Comparison of ENCODE assay signal across 18 cellular contexts in genomic region chr2:118982039-118982438, GRCh38. TPM values are rescaled to one million over a fixed set of nuclear protein-coding genes. Genes with fewer than 3 reads are reported as not detected.
"Had no signal": no experiment of that assay in that cellular context is flagged by ENCODE, and none has a peak within 500 bp of the region (broad histone marks: within the 10 kb centered on the region; RNA-seq: fewer than 3 reads in every experiment).

No MANE protein-coding gene starts in this region.

- H3K4me3 ChIP-seq: psoas muscle, right atrium auricular region, stomach, thoracic aorta, transverse colon had no signal

- DNase-seq: dermis blood vessel endothelial cell; foreskin keratinocyte; left colon; left ventricle myocardium superior; mesendoderm; naive thymus-derived CD4-positive, alpha-beta T cell; nephron progenitor cell; psoas muscle; small intestine; stimulated activated CD4-positive, alpha-beta T cell treated with anti-CD3 and anti-CD28 coated beads, Interleukin-2, amount 100 ng/mL, for 48 hours; stomach; substantia nigra; transverse colon had no signal

- H3K36me3 ChIP-seq: right atrium auricular region, stomach, thoracic aorta, transverse colon had no signal

- H3K9me3 Mint-ChIP-seq: nephron progenitor cell had no signal

- H3K4me3 Mint-ChIP-seq: central memory CD8-positive, alpha-beta T cell; naive thymus-derived CD4-positive, alpha-beta T cell; nephron progenitor cell had no signal

- H3K4me1 Mint-ChIP-seq: central memory CD8-positive, alpha-beta T cell; nephron progenitor cell had no signal

- H3K27ac ChIP-seq: foreskin keratinocyte, psoas muscle, right atrium auricular region, stomach, thoracic aorta, transverse colon had no signal

- H3K9me3 ChIP-seq: psoas muscle, thoracic aorta, transverse colon had no signal

- ATAC-seq: foreskin keratinocyte; left colon; left ventricle myocardium superior; naive thymus-derived CD4-positive, alpha-beta T cell; psoas muscle had no signal

- H3K27ac Mint-ChIP-seq: naive thymus-derived CD4-positive, alpha-beta T cell; nephron progenitor cell had no signal

- H3K27me3 ChIP-seq: right atrium auricular region, transverse colon had no signal

- H3K4me1 ChIP-seq: foreskin keratinocyte, psoas muscle, right atrium auricular region, stomach, transverse colon had no signal

RNA-seq across cellular contexts. Expression of gene MARCO, which starts 40.0 kb away (rescaled TPM):
- total RNA-seq: dermis blood vessel endothelial cell, epithelial cell of proximal tubule, lung microvascular endothelial cell had no signal
- polyA plus RNA-seq: naive thymus-derived CD4-positive, alpha-beta T cell had no signal
